ENCODE assay signal across 24 cellular contexts in the genomic region with DNA sequence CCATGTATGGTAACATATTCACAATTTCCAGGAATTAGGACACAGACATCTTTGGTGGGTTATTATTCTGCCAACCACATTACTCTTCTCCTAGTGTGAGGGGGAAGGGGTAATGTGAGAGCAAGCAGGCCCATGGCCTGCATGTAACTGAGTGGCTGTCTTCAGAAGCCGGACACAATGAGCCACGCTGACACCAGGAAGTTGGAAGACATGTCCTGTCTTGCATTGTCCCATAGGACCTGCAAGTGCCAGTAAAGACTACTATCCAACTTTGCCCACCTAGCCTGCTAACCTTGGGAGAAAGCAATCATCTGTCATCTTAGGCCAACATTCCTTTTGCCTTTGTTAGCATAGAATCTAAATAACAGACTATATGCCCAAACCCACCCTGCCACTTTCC.
"Had no signal": no experiment of that assay in that cellular context is flagged by ENCODE, and none has a peak within 500 bp of the region (broad histone marks: within the 10 kb centered on the region; RNA-seq: fewer than 3 reads in every experiment).

No MANE protein-coding gene starts in this region.

- H3K4me3 ChIP-seq: colonic mucosa, esophagus squamous epithelium, gastrocnemius medialis, heart right ventricle, left lung, lower lobe of right lung had no signal

- H3K27me3 ChIP-seq: colonic mucosa, esophagus squamous epithelium, gastrocnemius medialis, heart right ventricle, left lung had no signal

- H3K36me3 Mint-ChIP-seq: naive thymus-derived CD4-positive, alpha-beta T cell had no signal

- H3K9me3 Mint-ChIP-seq: effector memory CD8-positive, alpha-beta T cell had no signal

- H3K4me1 Mint-ChIP-seq: memory B cell; naive thymus-derived CD4-positive, alpha-beta T cell had no signal

- H3K27ac Mint-ChIP-seq: dendritic cell treated with granulocyte-macrophage colony-stimulating factor and Interleukin-4, amounts not matched to agents 40 ng/mL and 50 ng/mL, for 4 days; effector memory CD8-positive, alpha-beta T cell; memory B cell; naive thymus-derived CD4-positive, alpha-beta T cell had no signal

- DNase-seq: colonic mucosa; cortex of kidney; effector CD8-positive, alpha-beta T cell; effector memory CD8-positive, alpha-beta T cell; erythroblast; esophagus squamous epithelium; foreskin fibroblast; foreskin melanocyte; gastrocnemius medialis; glutamatergic neuron; head of caudate nucleus; heart right ventricle; hippocampal formation; left cardiac atrium; left lung; left ventricle myocardium superior; lower lobe of right lung; mesendoderm; midbrain; naive thymus-derived CD4-positive, alpha-beta T cell had no signal

- H3K36me3 ChIP-seq: colonic mucosa, esophagus squamous epithelium, gastrocnemius medialis, heart right ventricle, left lung, lower lobe of right lung had no signal

- H3K27me3 Mint-ChIP-seq: dendritic cell treated with granulocyte-macrophage colony-stimulating factor and Interleukin-4, amounts not matched to agents 40 ng/mL and 50 ng/mL, for 4 days had no signal

- H3K9me3 ChIP-seq: colonic mucosa, esophagus squamous epithelium, gastrocnemius medialis, lower lobe of right lung had no signal

- ATAC-seq: effector memory CD8-positive, alpha-beta T cell; esophagus mucosa; gastrocnemius medialis; heart right ventricle; left cardiac atrium; left lung; left ventricle myocardium superior; lower lobe of right lung; naive thymus-derived CD4-positive, alpha-beta T cell had no signal

- H3K4me3 Mint-ChIP-seq: dendritic cell treated with granulocyte-macrophage colony-stimulating factor and Interleukin-4, amounts not matched to agents 40 ng/mL and 50 ng/mL, for 4 days; effector memory CD8-positive, alpha-beta T cell; memory B cell; naive thymus-derived CD4-positive, alpha-beta T cell had no signal

- H3K27ac ChIP-seq: colonic mucosa, epithelial cell of prostate, esophagus squamous epithelium, gastrocnemius medialis, heart right ventricle, left lung, lower lobe of right lung had no signal

- H3K4me1 ChIP-seq: colonic mucosa, left lung, lower lobe of right lung had no signal
